16 cellular contexts compared by ENCODE assay signal in the genomic region with DNA sequence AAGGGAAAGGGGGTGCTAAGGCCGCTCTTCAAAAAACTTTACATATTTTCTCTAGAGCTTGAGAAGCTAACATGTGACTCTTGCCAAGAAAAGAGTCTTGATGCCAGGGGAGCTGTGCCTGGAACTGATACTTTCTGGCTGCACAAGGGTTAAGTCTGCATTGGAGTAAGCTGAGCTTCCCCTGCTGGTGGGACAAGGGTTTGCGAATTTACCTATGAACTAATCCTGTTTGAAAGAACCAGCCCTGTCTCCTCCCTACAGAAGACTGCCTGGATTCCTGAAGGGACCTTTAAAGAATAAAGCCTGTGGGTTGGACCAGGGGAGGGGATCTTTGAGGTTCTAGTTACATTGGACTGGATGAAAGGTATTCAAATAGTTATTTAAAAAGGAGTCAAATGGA. TPM values are rescaled to one million over a fixed set of nuclear protein-coding genes. Genes with fewer than 3 reads are reported as not detected.
DNase-seq lines count a peak whose midpoint lies in the region; ATAC-seq, FAIRE-seq and TF ChIP-seq lines count a peak whose summit lies in the region.
"Had no signal": no experiment of that assay in that cellular context is flagged by ENCODE, and none has a peak within 500 bp of the region (broad histone marks: within the 10 kb centered on the region; RNA-seq: fewer than 3 reads in every experiment).

No MANE protein-coding gene starts in this region.

- H3K27me3 Mint-ChIP-seq in GM23338 (ENCODE audit: insufficient read depth, low read depth, poor library complexity) (no peaks in the 10 kb centered on the region), glutamatergic neuron (ENCODE audit: unreplicated experiment) (no peaks in the 10 kb centered on the region)

- H3K4me2 ChIP-seq in GM23338, result no peak overlapping the region

- H3F3A ChIP-seq in GM23338 (replicated peaks; ENCODE audit: low read depth), result no peaks in the 10 kb centered on the region

- TF ChIP-seq CTCF in GM23338 (conservative IDR thresholded peaks at IDR 0.05; ENCODE audit: low read depth in 2 of 2), result peak; percentile 70 to 71
- TF ChIP-seq CTCF in glutamatergic neuron (IDR thresholded peaks at IDR 0.05; ENCODE audit: partially characterized antibody, unreplicated experiment), result peak; percentile 44

- in situ Hi-C loops in SK-MEL-5 (cut with HindIII; ENCODE audit: low pct_unique_long_range_greater_than_20kb, low sequenced_read_pairs), result no loop called here

- H3K4me1 Mint-ChIP-seq in GM23338, result peaks cover 33% of the 10 kb centered on the region
- H3K4me1 Mint-ChIP-seq in glutamatergic neuron (ENCODE audit: low read depth, unreplicated experiment), result no peaks in the 10 kb centered on the region

- H3K36me3 Mint-ChIP-seq in GM23338 (ENCODE audit: low read depth) (no peaks in the 10 kb centered on the region), glutamatergic neuron (ENCODE audit: unreplicated experiment) (no peaks in the 10 kb centered on the region)

- H3K27me3 ChIP-seq in GM23338 (ENCODE audit: insufficient read depth), result no peaks in the 10 kb centered on the region
- H3K27me3 ChIP-seq: esophagus muscularis mucosa, spleen had no signal

- no peak overlapping the region for H3K27ac Mint-ChIP-seq in GM23338
- H3K27ac Mint-ChIP-seq in glutamatergic neuron (ENCODE audit: unreplicated experiment), result no peak overlapping the region

- no peak overlapping the region for H3K4me3 ChIP-seq in GM23338
- H3K4me3 ChIP-seq: esophagus muscularis mucosa, spleen had no signal

- no peaks in the 10 kb centered on the region for H3K79me2 ChIP-seq in GM23338 (replicated peaks; ENCODE audit: insufficient read depth)

- H3K9me3 Mint-ChIP-seq in GM23338 (no peaks in the 10 kb centered on the region), glutamatergic neuron (ENCODE audit: unreplicated experiment) (no peaks in the 10 kb centered on the region)

- no peak overlapping the region for H3K4me3 Mint-ChIP-seq in GM23338
- H3K4me3 Mint-ChIP-seq in glutamatergic neuron (ENCODE audit: unreplicated experiment), result no peak overlapping the region

- H3K9me2 ChIP-seq in GM23338 (ENCODE audit: insufficient read depth), result peaks cover 16% of the 10 kb centered on the region

- no peak overlapping the region for H3K27ac ChIP-seq in GM23338 (ENCODE audit: low read depth)
- H3K27ac ChIP-seq: esophagus muscularis mucosa, spleen had no signal

- H2AFZ ChIP-seq in GM23338, result peak overlapping the region; percentile 57; the same call in 1 of the 2 replicates

- peak; percentile 97 for ATAC-seq in GM23338
- ATAC-seq: left ventricle myocardium superior had no signal

- H3K36me3 ChIP-seq in GM23338 (ENCODE audit: insufficient read depth), result no peaks in the 10 kb centered on the region
- H3K36me3 ChIP-seq: esophagus muscularis mucosa, spleen had no signal

- DNase-seq in AG20443 (ENCODE audit: low spot score), result peak; percentile 8
- peak; percentile 83 for DNase-seq in GM23338 (ENCODE audit: low spot score)
- DNase-seq in SK-MEL-5 (ENCODE audit: low read depth, low spot score), result peak; percentile 41
- DNase-seq in glutamatergic neuron, result no peak
- DNase-seq in HTR-8/SVneo (ENCODE audit: insufficient read length, low spot score), result no peak
- DNase-seq in CD1c-positive myeloid dendritic cell (ENCODE audit: extremely low spot score), result no peak
- no peak for DNase-seq in RPMI8226
- no peak for DNase-seq in NCI-H345 (lab: John Stamatoyannopoulos, UW)
- DNase-seq: activated T-cell treated with anti-CD3 and anti-CD28 coated beads for 4 hours; left ventricle myocardium superior; NCI-H1436 treated with DMSO at 0.1 percent for 48 hours; NK-92 treated with Interleukin-12 subunit alpha and Interleukin-12 subunit beta, amount 100 ng/mL, for 24 hours; spleen; stimulated activated CD8-positive, alpha-beta memory T cell treated with anti-CD3 and anti-CD28 coated beads, Interleukin-4, amount 100 ng/mL, for 48 hours had no signal

- no peaks in the 10 kb centered on the region for H4K20me1 ChIP-seq in GM23338 (replicated peaks; ENCODE audit: insufficient read depth)

- peaks cover 22% of the 10 kb centered on the region; the same call in 1 of the 2 replicates for H3K4me1 ChIP-seq in GM23338 (ENCODE audit: insufficient read depth)
- H3K4me1 ChIP-seq: esophagus muscularis mucosa, spleen had no signal

- FAIRE-seq in HTR-8/SVneo (lab: Jason Lieb, UNC), result no peak

TF ChIP-seq in GM23338, 12 proteins besides CTCF, POLR2A, EP300 and RAD21:
- TF ChIP-seq, protein P1, sequence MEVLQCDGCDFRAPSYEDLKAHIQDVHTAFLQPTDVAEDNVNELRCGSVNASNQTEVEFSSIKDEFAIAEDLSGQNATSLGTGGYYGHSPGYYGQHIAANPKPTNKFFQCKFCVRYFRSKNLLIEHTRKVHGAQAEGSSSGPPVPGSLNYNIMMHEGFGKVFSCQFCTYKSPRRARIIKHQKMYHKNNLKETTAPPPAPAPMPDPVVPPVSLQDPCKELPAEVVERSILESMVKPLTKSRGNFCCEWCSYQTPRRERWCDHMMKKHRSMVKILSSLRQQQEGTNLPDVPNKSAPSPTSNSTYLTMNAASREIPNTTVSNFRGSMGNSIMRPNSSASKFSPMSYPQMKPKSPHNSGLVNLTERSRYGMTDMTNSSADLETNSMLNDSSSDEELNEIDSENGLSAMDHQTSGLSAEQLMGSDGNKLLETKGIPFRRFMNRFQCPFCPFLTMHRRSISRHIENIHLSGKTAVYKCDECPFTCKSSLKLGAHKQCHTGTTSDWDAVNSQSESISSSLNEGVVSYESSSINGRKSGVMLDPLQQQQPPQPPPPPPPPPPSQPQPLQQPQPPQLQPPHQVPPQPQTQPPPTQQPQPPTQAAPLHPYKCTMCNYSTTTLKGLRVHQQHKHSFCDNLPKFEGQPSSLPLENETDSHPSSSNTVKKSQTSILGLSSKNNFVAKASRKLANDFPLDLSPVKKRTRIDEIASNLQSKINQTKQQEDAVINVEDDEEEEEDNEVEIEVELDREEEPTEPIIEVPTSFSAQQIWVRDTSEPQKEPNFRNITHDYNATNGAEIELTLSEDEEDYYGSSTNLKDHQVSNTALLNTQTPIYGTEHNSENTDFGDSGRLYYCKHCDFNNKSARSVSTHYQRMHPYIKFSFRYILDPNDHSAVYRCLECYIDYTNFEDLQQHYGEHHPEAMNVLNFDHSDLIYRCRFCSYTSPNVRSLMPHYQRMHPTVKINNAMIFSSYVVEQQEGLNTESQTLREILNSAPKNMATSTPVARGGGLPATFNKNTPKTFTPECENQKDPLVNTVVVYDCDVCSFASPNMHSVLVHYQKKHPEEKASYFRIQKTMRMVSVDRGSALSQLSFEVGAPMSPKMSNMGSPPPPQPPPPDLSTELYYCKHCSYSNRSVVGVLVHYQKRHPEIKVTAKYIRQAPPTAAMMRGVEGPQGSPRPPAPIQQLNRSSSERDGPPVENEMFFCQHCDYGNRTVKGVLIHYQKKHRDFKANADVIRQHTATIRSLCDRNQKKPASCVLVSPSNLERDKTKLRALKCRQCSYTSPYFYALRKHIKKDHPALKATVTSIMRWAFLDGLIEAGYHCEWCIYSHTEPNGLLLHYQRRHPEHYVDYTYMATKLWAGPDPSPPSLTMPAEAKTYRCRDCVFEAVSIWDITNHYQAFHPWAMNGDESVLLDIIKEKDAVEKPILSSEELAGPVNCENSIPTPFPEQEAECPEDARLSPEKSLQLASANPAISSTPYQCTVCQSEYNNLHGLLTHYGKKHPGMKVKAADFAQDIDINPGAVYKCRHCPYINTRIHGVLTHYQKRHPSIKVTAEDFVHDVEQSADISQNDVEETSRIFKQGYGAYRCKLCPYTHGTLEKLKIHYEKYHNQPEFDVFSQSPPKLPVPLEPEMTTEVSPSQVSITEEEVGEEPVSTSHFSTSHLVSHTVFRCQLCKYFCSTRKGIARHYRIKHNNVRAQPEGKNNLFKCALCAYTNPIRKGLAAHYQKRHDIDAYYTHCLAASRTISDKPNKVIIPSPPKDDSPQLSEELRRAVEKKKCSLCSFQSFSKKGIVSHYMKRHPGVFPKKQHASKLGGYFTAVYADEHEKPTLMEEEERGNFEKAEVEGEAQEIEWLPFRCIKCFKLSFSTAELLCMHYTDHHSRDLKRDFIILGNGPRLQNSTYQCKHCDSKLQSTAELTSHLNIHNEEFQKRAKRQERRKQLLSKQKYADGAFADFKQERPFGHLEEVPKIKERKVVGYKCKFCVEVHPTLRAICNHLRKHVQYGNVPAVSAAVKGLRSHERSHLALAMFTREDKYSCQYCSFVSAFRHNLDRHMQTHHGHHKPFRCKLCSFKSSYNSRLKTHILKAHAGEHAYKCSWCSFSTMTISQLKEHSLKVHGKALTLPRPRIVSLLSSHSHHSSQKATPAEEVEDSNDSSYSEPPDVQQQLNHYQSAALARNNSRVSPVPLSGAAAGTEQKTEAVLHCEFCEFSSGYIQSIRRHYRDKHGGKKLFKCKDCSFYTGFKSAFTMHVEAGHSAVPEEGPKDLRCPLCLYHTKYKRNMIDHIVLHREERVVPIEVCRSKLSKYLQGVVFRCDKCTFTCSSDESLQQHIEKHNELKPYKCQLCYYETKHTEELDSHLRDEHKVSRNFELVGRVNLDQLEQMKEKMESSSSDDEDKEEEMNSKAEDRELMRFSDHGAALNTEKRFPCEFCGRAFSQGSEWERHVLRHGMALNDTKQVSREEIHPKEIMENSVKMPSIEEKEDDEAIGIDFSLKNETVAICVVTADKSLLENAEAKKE (CRISPR knock-in tag; IDR thresholded peaks at IDR 0.05), result peak; percentile 75; the same call in 1 of the 2 replicates
- TF ChIP-seq EZH2 (IDR thresholded peaks at IDR 0.05; ENCODE audit: low read depth, unreplicated experiment), result no peak

RNA-seq across cellular contexts. Expression of a gene that starts 58.3 kb away (rescaled TPM):
- 0.21 and 0.47 TPM in 2 replicates for total RNA-seq in GM23338 (2014; rRNA removed; shearing (Covaris generic))
- polyA plus RNA-seq in GM23338 (2016; fragmentation: Nextera tagmentation; extraction: Ambion mirVana), result 0.05 TPM in 1 of 2 replicates, not detected in the other
- total RNA-seq in SK-MEL-5 (2014; rRNA removed; shearing (Covaris generic)), result 40.8 and 43.2 TPM in 2 replicates
- polyA plus RNA-seq in SK-MEL-5 (2015; cell fraction: cytosol; rRNA removed), result 21.8 and 26.8 TPM in 2 replicates
- polyA plus RNA-seq in SK-MEL-5 (2015; cell fraction: nucleus; rRNA removed), result 18.9 and 21.3 TPM in 2 replicates
- total RNA-seq in glutamatergic neuron (ENCODE audit: unreplicated experiment), result 9.9 TPM
- total RNA-seq: T-helper 2 cell treated with Interferon-gamma antibody and Interleukin-4, amounts not matched to agents 100 ng/mL and 5 ng/mL, for 36 hours had no signal

Comparison
In these comparisons a context has a peak if more than half of its experiments do, and no peak if none do; other contexts are left out.
1. DNase-seq: peak in AG20443 (single experiment), GM23338 (single experiment) and SK-MEL-5 (single experiment); none in glutamatergic neuron (single experiment), HTR-8/SVneo (single experiment), CD1c-positive myeloid dendritic cell (single experiment), RPMI8226 (single experiment) and NCI-H345 (single experiment).